ENCODE assay signal across 17 cellular contexts in genomic region chr9:134427153-134427782, GRCh38.
DNase-seq lines count a peak whose midpoint lies in the region; FAIRE-seq and TF ChIP-seq lines count a peak whose summit lies in the region.
"Had no signal": no experiment of that assay in that cellular context is flagged by ENCODE, and none has a peak within 500 bp of the region (broad histone marks: within the 10 kb centered on the region; RNA-seq: fewer than 3 reads in every experiment).

No MANE protein-coding gene starts in this region.

- TF ChIP-seq CTCF in KMS-11 (conservative IDR thresholded peaks at IDR 0.05; ENCODE audit: low read depth, low read length) (no peak), RWPE1 (conservative IDR thresholded peaks at IDR 0.05; ENCODE audit: low read depth) (no peak), neutrophil (IDR thresholded peaks at IDR 0.05) (no peak), esophagus muscularis mucosa (IDR thresholded peaks at IDR 0.05) (no peak), D721Med (IDR thresholded peaks at IDR 0.05; ENCODE audit: insufficient read depth, missing control alignments) (no peak)

- H3K27ac ChIP-seq in BLaER1 treated with 17β-estradiol and CSF1 and Interleukin-3, amounts not matched to agents 10 nM and 100 nM, result no peak overlapping the region
- H3K27ac ChIP-seq in KMS-11 (peak overlapping the region; percentile 27; the same call in 1 of the 2 replicates), RWPE1 (peak overlapping the region; percentile 97), neutrophil (peak overlapping the region; percentile 45), esophagus muscularis mucosa (replicated peaks in 1 of 4) (no peak overlapping the region), trophoblast cell (ENCODE audit: low read depth, low read length) (no peak overlapping the region)
- H3K27ac ChIP-seq: C4-2B, GM23248, HL-60 had no signal

- no peak overlapping the region for H4K8ac ChIP-seq in trophoblast cell (ENCODE audit: low read depth, low read length)

- H2BK5ac ChIP-seq in trophoblast cell (ENCODE audit: low read depth, low read length, poor library complexity), result no peak overlapping the region

- no peak for FAIRE-seq in D721Med (lab: Jason Lieb, UNC)

- H2BK120ac ChIP-seq in trophoblast cell (ENCODE audit: insufficient read depth, low read length, poor library complexity), result no peak overlapping the region

- no peaks in the 10 kb centered on the region for H3K79me1 ChIP-seq in trophoblast cell (ENCODE audit: low read length)

- intact Hi-C loops in esophagus muscularis mucosa (cut with DNase I), result no loop called here

- DNase-seq in RWPE1 (ENCODE audit: low spot score), result no peak
- no peak for DNase-seq in esophagus muscularis mucosa (ENCODE audit: extremely low spot score)
- DNase-seq in D721Med (ENCODE audit: insufficient read length, low spot score), result no peak
- no peak for DNase-seq in trophoblast cell
- DNase-seq: Caco-2; CD4-positive, alpha-beta T cell; DMS153; DMS79; GDM1; GM23248; HCEC 1CT; KBM-7 had no signal

- 0 out of 22 replicates have a peak, but pooled peaks cover 0 to 4% (median 0%) of the 10 kb centered on the region in 11 experiments for H3K27me3 ChIP-seq in BLaER1 treated with 17β-estradiol and CSF1 and Interleukin-3, amounts not matched to agents 10 nM and 100 nM
- H3K27me3 ChIP-seq in KMS-11 (ENCODE audit: insufficient read depth, low read depth) (no peaks in the 10 kb centered on the region), neutrophil (no peaks in the 10 kb centered on the region), esophagus muscularis mucosa (no peaks in the 10 kb centered on the region), trophoblast cell (ENCODE audit: insufficient read depth, low read length) (no peaks in the 10 kb centered on the region)

- H3K79me2 ChIP-seq in KMS-11 (ENCODE audit: insufficient read depth, low read depth) (no peaks in the 10 kb centered on the region), trophoblast cell (ENCODE audit: control insufficient read depth, insufficient read depth, low read length, poor library complexity) (no peaks in the 10 kb centered on the region)

- POLR2A ChIA-PET in RWPE1 (lab: Yijun Ruan, JAX; ENCODE audit: low non-redundant PET), result no interaction called here

- H2AFZ ChIP-seq in KMS-11 (ENCODE audit: low read depth) (no peak overlapping the region), trophoblast cell (ENCODE audit: insufficient read depth, low read length, poor library complexity) (no peak overlapping the region)
- H2AFZ ChIP-seq: GM23248 had no signal

- no peak overlapping the region for H2BK12ac ChIP-seq in trophoblast cell (ENCODE audit: low read length)

- 87% methylated on average over 15 of the region's 24 CpGs for WGBS in esophagus muscularis mucosa
- no CpG with 5 or more reads among the region's 24 CpGs for WGBS in trophoblast cell (ENCODE audit: extremely low coverage, insufficient coverage, insufficient read length)

- H3K23ac ChIP-seq in trophoblast cell (ENCODE audit: low read length), result no peak overlapping the region

- H2AK5ac ChIP-seq in trophoblast cell (ENCODE audit: low read length), result no peak overlapping the region

- no peak for TF ChIP-seq EP300 in esophagus muscularis mucosa (IDR thresholded peaks at IDR 0.05)

- H3K36me3 ChIP-seq in BLaER1 treated with 17β-estradiol and CSF1 and Interleukin-3, amounts not matched to agents 10 nM and 100 nM, result peaks cover 43 to 80% (median 60%) of the 10 kb centered on the region in 11 experiments
- H3K36me3 ChIP-seq in KMS-11 (ENCODE audit: insufficient read depth) (no peaks in the 10 kb centered on the region), neutrophil (peaks cover 97% of the 10 kb centered on the region), esophagus muscularis mucosa (peaks cover 12 to 88% (median 64%) of the 10 kb centered on the region in 4 donors), trophoblast cell (ENCODE audit: control insufficient read depth in 1 of 2, insufficient read depth in 2 of 2, low read length in 2 of 2) (peaks cover 27 to 50% of the 10 kb centered on the region in 2 experiments)

- TF ChIP-seq POLR2A in esophagus muscularis mucosa (IDR thresholded peaks at IDR 0.05; ENCODE audit: low read depth), result no peak

- peak overlapping the region in 4 of 11 experiments; percentile 25 to 50 (median 42); a peak in 3 of 22 replicates for H3K9ac ChIP-seq in BLaER1 treated with 17β-estradiol and CSF1 and Interleukin-3, amounts not matched to agents 10 nM and 100 nM
- H3K9ac ChIP-seq in KMS-11 (no peak overlapping the region; the same call in 1 of the 2 replicates), trophoblast cell (ENCODE audit: low read length) (no peak overlapping the region)
- H3K9ac ChIP-seq: GM23248 had no signal

- H4K20me1 ChIP-seq in BLaER1 treated with 17β-estradiol and CSF1 and Interleukin-3, amounts not matched to agents 10 nM and 100 nM, result peaks cover 45 to 98% (median 84%) of the 10 kb centered on the region in 11 experiments; a peak in 21 of 22 replicates
- no peaks in the 10 kb centered on the region for H4K20me1 ChIP-seq in KMS-11 (ENCODE audit: insufficient read depth)

- no peak overlapping the region for H3K4ac ChIP-seq in trophoblast cell (ENCODE audit: low read depth, low read length)

- CTCF ChIA-PET in RWPE1 (lab: Yijun Ruan, JAX), result no interaction called here

- H3K4me1 ChIP-seq in BLaER1 treated with 17β-estradiol and CSF1 and Interleukin-3, amounts not matched to agents 10 nM and 100 nM, result peaks cover 22 to 63% (median 48%) of the 10 kb centered on the region in 10 experiments; a peak in 19 of 20 replicates
- H3K4me1 ChIP-seq in KMS-11 (ENCODE audit: low read depth, poor library complexity, severe bottlenecking) (peaks cover 18% of the 10 kb centered on the region), neutrophil (ENCODE audit: control insufficient read depth in 1 of 2, insufficient read depth in 1 of 2, low read depth in 1 of 2, low read length in 1 of 2) (no peaks in the 10 kb centered on the region), esophagus muscularis mucosa (peaks cover 21 to 44% (median 35%) of the 10 kb centered on the region in 4 donors), trophoblast cell (ENCODE audit: control insufficient read depth in 1 of 2, insufficient read depth in 2 of 2, low read length in 2 of 2) (no peaks in the 10 kb centered on the region)
- H3K4me1 ChIP-seq: Caco-2 had no signal

- H3K9me3 ChIP-seq in BLaER1 treated with 17β-estradiol and CSF1 and Interleukin-3, amounts not matched to agents 10 nM and 100 nM (replicated peaks in 1 of 11), result no peaks in the 10 kb centered on the region
- H3K9me3 ChIP-seq in neutrophil (no peaks in the 10 kb centered on the region), esophagus muscularis mucosa (no peaks in the 10 kb centered on the region), trophoblast cell (ENCODE audit: insufficient read depth, low read depth, low read length) (no peaks in the 10 kb centered on the region)
- H3K9me3 ChIP-seq: Caco-2 had no signal

- H3K14ac ChIP-seq in trophoblast cell (ENCODE audit: low read length), result no peak overlapping the region

- no peak overlapping the region for H4K12ac ChIP-seq in trophoblast cell (ENCODE audit: low read depth, low read length)

- no peak overlapping the region for H3K4me3 ChIP-seq in BLaER1 treated with 17β-estradiol and CSF1 and Interleukin-3, amounts not matched to agents 10 nM and 100 nM
- H3K4me3 ChIP-seq in KMS-11 (IDR thresholded peaks at IDR 0.05; ENCODE audit: insufficient read depth, low read depth, low read length), result no peak overlapping the region
- no peak overlapping the region for H3K4me3 ChIP-seq in neutrophil (ENCODE audit: low read depth in 1 of 2, low read length in 1 of 2)
- no peak overlapping the region for H3K4me3 ChIP-seq in esophagus muscularis mucosa
- no peak overlapping the region for H3K4me3 ChIP-seq in trophoblast cell (ENCODE audit: low read depth, low read length)
- H3K4me3 ChIP-seq: GM23248 had no signal

- no peak overlapping the region for H4K91ac ChIP-seq in trophoblast cell (ENCODE audit: low read depth, low read length)

- peak overlapping the region; percentile 17 to 83 (median 67); a peak in 21 of 22 replicates for H3K4me2 ChIP-seq in BLaER1 treated with 17β-estradiol and CSF1 and Interleukin-3, amounts not matched to agents 10 nM and 100 nM
- H3K4me2 ChIP-seq in KMS-11, result peak overlapping the region; percentile 21; the same call in 1 of the 2 replicates
- no peak overlapping the region for H3K4me2 ChIP-seq in trophoblast cell (ENCODE audit: low read length)

- H3K18ac ChIP-seq in trophoblast cell (ENCODE audit: low read length), result no peak overlapping the region

Comparison
In these comparisons a context has a peak if more than half of its experiments do, and no peak if none do; other contexts are left out.
1. H3K27ac ChIP-seq: peak in KMS-11 (single experiment), RWPE1 (single experiment) and neutrophil (single experiment); none in BLaER1 treated with 17β-estradiol and CSF1 and Interleukin-3, amounts not matched to agents 10 nM and 100 nM (0 of 11), esophagus muscularis mucosa (0 of 4) and trophoblast cell (single experiment).